24 cellular contexts compared by ENCODE assay signal in the genomic region with DNA sequence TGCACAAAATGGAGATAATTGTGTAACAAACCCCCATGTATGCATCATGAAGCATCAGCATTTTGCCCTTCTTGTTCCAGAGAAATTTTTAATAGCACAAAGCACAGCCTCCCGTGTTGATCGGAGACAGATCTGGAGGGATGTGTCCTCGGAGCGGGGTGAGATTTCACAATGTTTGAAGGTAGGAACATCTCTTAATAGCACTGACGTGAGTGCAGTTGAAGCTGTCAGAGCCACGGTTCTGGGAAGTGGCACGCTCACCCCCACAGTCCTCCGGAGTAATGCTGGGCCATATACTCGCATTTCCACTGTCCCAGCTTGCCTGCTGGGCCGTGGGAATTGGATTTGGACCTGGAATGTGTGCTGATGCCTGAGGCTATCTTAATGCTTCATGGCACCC. TPM values are rescaled to one million over a fixed set of nuclear protein-coding genes. Genes with fewer than 3 reads are reported as not detected.
DNase-seq lines count a peak whose midpoint lies in the region; ATAC-seq and TF ChIP-seq lines count a peak whose summit lies in the region.
"Had no signal": no experiment of that assay in that cellular context is flagged by ENCODE, and none has a peak within 500 bp of the region (broad histone marks: within the 10 kb centered on the region; RNA-seq: fewer than 3 reads in every experiment).

No MANE protein-coding gene starts in this region.

- TF ChIP-seq CTCF in GM23338 (conservative IDR thresholded peaks at IDR 0.05; ENCODE audit: low read depth in 2 of 2): no peak
- TF ChIP-seq CTCF in gastrocnemius medialis (IDR thresholded peaks at IDR 0.05 in 4 of 5, conservative IDR thresholded peaks at IDR 0.05 in 1 of 5): no peak
- TF ChIP-seq CTCF in GM13977 (IDR thresholded peaks at IDR 0.05; ENCODE audit: extremely low read depth, insufficient read depth, missing control alignments): no peak

- 59% methylated on average over 10 of the region's 10 CpGs for WGBS in right cardiac atrium

- ATAC-seq in GM23338 (peak; percentile 39), right cardiac atrium (peak; percentile 85 to 90), gastrocnemius medialis (peak; percentile 82 to 89)
- ATAC-seq: gastroesophageal sphincter had no signal

- H3K4me3 ChIP-seq in GM23338 (no peak overlapping the region), right cardiac atrium (ENCODE audit: low read length) (no peak overlapping the region), gastrocnemius medialis (peak overlapping the region; percentile 48 to 56 (median 52))
- H3K4me3 ChIP-seq: gastroesophageal sphincter, neural progenitor cell, vagina had no signal

- H3K4me1 Mint-ChIP-seq in GM23338: peaks cover 9% of the 10 kb centered on the region; the same call in 2 of the 3 replicates

- H3K4me2 ChIP-seq in GM23338: no peak overlapping the region
- H3K4me2 ChIP-seq: neural progenitor cell had no signal

- H3K9me2 ChIP-seq in GM23338 (ENCODE audit: insufficient read depth): no peaks in the 10 kb centered on the region

- H3K27ac Mint-ChIP-seq in GM23338: no peak overlapping the region
- H3K27ac Mint-ChIP-seq: HFFc6, neural progenitor cell had no signal

- H3K27ac ChIP-seq in GM23338 (ENCODE audit: low read depth): no peak overlapping the region
- H3K27ac ChIP-seq in angular gyrus (ENCODE audit: low read depth, low read length): peak overlapping the region; percentile 88
- H3K27ac ChIP-seq in right cardiac atrium (ENCODE audit: low read length): peak overlapping the region; percentile 14
- H3K27ac ChIP-seq in gastrocnemius medialis: peak overlapping the region; percentile 81 to 95 (median 94)
- H3K27ac ChIP-seq: gastroesophageal sphincter, neural progenitor cell, vagina had no signal

- no peak overlapping the region for H3K4me3 Mint-ChIP-seq in GM23338
- H3K4me3 Mint-ChIP-seq: HFFc6, neural progenitor cell had no signal

- intact Hi-C loops in right cardiac atrium (cut with DNase I) (no loop called here), gastrocnemius medialis (cut with DNase I; ENCODE audit: low total_unique reads) (loop anchor here (2.0 kb wide), 1 partner anchor 21 kb away; no protein-coding TSS in a partner anchor)

- no peaks in the 10 kb centered on the region for H3K9me3 Mint-ChIP-seq in GM23338
- H3K9me3 Mint-ChIP-seq: neural progenitor cell had no signal

- no peaks in the 10 kb centered on the region for H3K79me2 ChIP-seq in GM23338 (replicated peaks; ENCODE audit: insufficient read depth)

- H3K27me3 Mint-ChIP-seq in GM23338 (ENCODE audit: insufficient read depth, low read depth, poor library complexity): no peaks in the 10 kb centered on the region

- H3K4me1 ChIP-seq in GM23338 (ENCODE audit: insufficient read depth): peaks cover 4% of the 10 kb centered on the region; the same call in 1 of the 2 replicates
- H3K4me1 ChIP-seq in right cardiac atrium (ENCODE audit: control insufficient read depth, insufficient read depth, low read length): peaks cover 1% of the 10 kb centered on the region
- peaks cover 73 to 77% of the 10 kb centered on the region in 2 donors for H3K4me1 ChIP-seq in gastrocnemius medialis
- H3K4me1 ChIP-seq: neural progenitor cell, vagina had no signal

- DNase-seq in GM23338 (ENCODE audit: low spot score): peak; percentile 5
- DNase-seq in right cardiac atrium: peak; percentile 24 to 50 (median 29)
- DNase-seq in gastrocnemius medialis: peak; percentile 83 to 92
- DNase-seq in cortex of kidney (lab: John Stamatoyannopoulos, UW): no peak
- no peak for DNase-seq in activated CD4-positive, CD25-positive, alpha-beta regulatory T cell treated with anti-CD3 and anti-CD28 coated beads, Interleukin-2, amount 50 U/mL, for 72 hours
- DNase-seq in GM13977 (ENCODE audit: low spot score): no peak
- DNase-seq in activated CD4-positive, alpha-beta T cell treated with anti-CD3 and anti-CD28 coated beads, Interleukin-2, amount 50 U/mL, for 1 hour: no peak
- DNase-seq: activated CD4-positive, alpha-beta T cell treated with anti-CD3 and anti-CD28 coated beads, Interleukin-2, amount 50 U/mL, for 4 hours; activated CD8-positive, alpha-beta memory T cell treated with anti-CD3 and anti-CD28 coated beads, Interleukin-2, amount 50 U/mL, for 48 hours; activated effector memory CD4-positive, alpha-beta T cell treated with anti-CD3 and anti-CD28 coated beads, Interleukin-2, amount 50 U/mL, for 16 hours; central memory CD4-positive, alpha-beta T cell; DMS 273 treated with DMSO at 0.1 percent for 48 hours; HFFc6; NCI-H1417; NCI-H524; SIG-M5; stimulated activated CD4-positive, alpha-beta T cell treated with anti-CD3 and anti-CD28 coated beads, Interleukin-15, amount 100 ng/mL, for 24 hours had no signal

- H3K27me3 ChIP-seq in GM23338 (ENCODE audit: insufficient read depth) (no peaks in the 10 kb centered on the region), right cardiac atrium (ENCODE audit: control insufficient read depth, insufficient read depth) (no peaks in the 10 kb centered on the region), gastrocnemius medialis (no peaks in the 10 kb centered on the region)
- H3K27me3 ChIP-seq: gastroesophageal sphincter, neural progenitor cell, vagina had no signal

- peak; percentile 74 to 86 for TF ChIP-seq POLR2A in gastrocnemius medialis (IDR thresholded peaks at IDR 0.05)

- H2AFZ ChIP-seq in GM23338: no peak overlapping the region

- in situ Hi-C loops in gastrocnemius medialis (cut with MboI; ENCODE audit: low sequenced_read_pairs in 4 of 4) (no loop called here), GM13977 (cut with MboI; ENCODE audit: low pct_unique_long_range_greater_than_20kb, low sequenced_read_pairs, unreplicated experiment) (no loop called here)

- no peaks in the 10 kb centered on the region for H3K36me3 ChIP-seq in GM23338 (ENCODE audit: insufficient read depth)
- no peaks in the 10 kb centered on the region for H3K36me3 ChIP-seq in gastrocnemius medialis
- H3K36me3 ChIP-seq: gastroesophageal sphincter, neural progenitor cell, vagina had no signal

- no peaks in the 10 kb centered on the region for H4K20me1 ChIP-seq in GM23338 (replicated peaks; ENCODE audit: insufficient read depth)

- H3K36me3 Mint-ChIP-seq in GM23338 (ENCODE audit: low read depth): no peaks in the 10 kb centered on the region
- H3K36me3 Mint-ChIP-seq: neural progenitor cell had no signal

- H3K9me3 ChIP-seq in right cardiac atrium (ENCODE audit: control insufficient read depth, low read length): no peaks in the 10 kb centered on the region
- no peaks in the 10 kb centered on the region for H3K9me3 ChIP-seq in gastrocnemius medialis
- H3K9me3 ChIP-seq: gastroesophageal sphincter, vagina had no signal

- H3F3A ChIP-seq in GM23338 (replicated peaks; ENCODE audit: low read depth): no peaks in the 10 kb centered on the region

TF ChIP-seq in GM23338, 12 proteins besides CTCF, POLR2A, EP300 and RAD21 (continues in another document):
- TF ChIP-seq CREB1 (CRISPR knock-in tag; IDR thresholded peaks at IDR 0.05; ENCODE audit: low read depth): no peak
- TF ChIP-seq JUNB (IDR thresholded peaks at IDR 0.05; ENCODE audit: unreplicated experiment): no peak
- no peak for TF ChIP-seq NANOG (IDR thresholded peaks at IDR 0.05; ENCODE audit: borderline replicate concordance)
- TF ChIP-seq ZNF331 (CRISPR knock-in tag; IDR thresholded peaks at IDR 0.05; ENCODE audit: low read depth): no peak
- TF ChIP-seq POLR2AphosphoS5 (IDR thresholded peaks at IDR 0.05; ENCODE audit: low read depth): no peak

RNA-seq across cellular contexts. Expression of a gene that starts 24.1 kb away (rescaled TPM):
- not detected in 2 replicates for total RNA-seq in GM23338 (2014; rRNA removed; shearing (Covaris generic))
- polyA plus RNA-seq in GM23338 (2016; fragmentation: Nextera tagmentation; extraction: Ambion mirVana): not detected in 2 replicates
- total RNA-seq in right cardiac atrium: under 1 TPM in 3 of 4 donors, not detected in 1; 0.11 to 0.35 (median 0.34) TPM
- polyA plus RNA-seq in right cardiac atrium: 0.23 TPM
- 10 to 100 TPM; 58.7 to 93.8 (median 67.5) TPM for total RNA-seq in gastrocnemius medialis
- total RNA-seq: HFFc6; mononuclear cell; subcutaneous adipose tissue; T-helper 1 cell treated with Interleukin-12 subunit alpha and Interleukin-12 subunit beta and Interleukin-4 antibody, amounts not matched to agents 30 ng/mL and 1 ng/mL, for 36 hours; vagina had no signal

Comparison
In these comparisons a context has a peak if more than half of its experiments do, and no peak if none do; other contexts are left out.
1. DNase-seq: peak in GM23338 (single experiment), right cardiac atrium (3 of 3) and gastrocnemius medialis (2 of 2); none in cortex of kidney (single experiment), activated CD4-positive, CD25-positive, alpha-beta regulatory T cell treated with anti-CD3 and anti-CD28 coated beads, Interleukin-2, amount 50 U/mL, for 72 hours (single experiment), GM13977 (single experiment) and activated CD4-positive, alpha-beta T cell treated with anti-CD3 and anti-CD28 coated beads, Interleukin-2, amount 50 U/mL, for 1 hour (single experiment).
2. H3K4me3 ChIP-seq: peak in gastrocnemius medialis (4 of 4); none in GM23338 (single experiment) and right cardiac atrium (single experiment).
3. RNA of a gene that starts 24.1 kb away (total RNA-seq): 58.7 to 93.8 TPM in gastrocnemius medialis; 0.11 to 0.35 TPM in right cardiac atrium and not detected in GM23338; every median in the first group is over 10 times any median in the second.
4. Peak in every context shown above with its lines, with median percentiles within 50 percentile points of each other: ATAC-seq.